In the genomic region with DNA sequence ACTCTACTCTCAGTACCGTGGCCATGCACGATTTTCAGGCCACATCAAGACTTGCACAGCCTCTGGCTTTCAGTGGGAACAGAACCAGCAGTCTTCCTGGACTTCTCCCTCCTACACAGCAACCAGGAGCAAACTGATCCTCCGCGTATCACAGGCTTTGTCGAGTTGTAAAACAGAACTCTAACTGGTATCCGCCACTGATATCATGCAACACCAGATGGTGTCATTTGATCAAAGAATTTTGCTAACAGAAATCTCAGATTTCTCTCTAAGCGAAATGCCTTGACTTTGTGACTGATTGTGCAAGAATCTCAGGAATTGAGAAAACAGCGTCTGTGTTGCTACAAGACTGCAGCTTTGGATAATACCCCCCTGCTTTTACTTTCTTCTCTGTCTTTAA, we compare ENCODE assay signal across 10 cellular contexts.
DNase-seq lines count a peak whose midpoint lies in the region; ATAC-seq and TF ChIP-seq lines count a peak whose summit lies in the region.
"Had no signal": no experiment of that assay in that cellular context is flagged by ENCODE, and none has a peak within 500 bp of the region (broad histone marks: within the 10 kb centered on the region; RNA-seq: fewer than 3 reads in every experiment).

No MANE protein-coding gene starts in this region.

- no peak overlapping the region for H3K9ac ChIP-seq in colonic mucosa (ENCODE audit: low read depth in 2 of 2, low read length in 2 of 2)
- H3K9ac ChIP-seq: BLaER1 treated with 17β-estradiol and CSF1 and Interleukin-3, amounts not matched to agents 10 nM and 100 nM had no signal

- no peaks in the 10 kb centered on the region for H3K27me3 ChIP-seq in colonic mucosa
- no peaks in the 10 kb centered on the region for H3K27me3 ChIP-seq in uterus
- H3K27me3 ChIP-seq: BLaER1 treated with 17β-estradiol and CSF1 and Interleukin-3, amounts not matched to agents 10 nM and 100 nM had no signal

- no peaks in the 10 kb centered on the region for H3K4me1 ChIP-seq in colonic mucosa
- H3K4me1 ChIP-seq in mesodermal cell (ENCODE audit: control insufficient read depth, insufficient read depth, low read length, poor library complexity, severe bottlenecking): peaks cover 15% of the 10 kb centered on the region
- H3K4me1 ChIP-seq in uterus: peaks cover 0 to 8% of the 10 kb centered on the region in 2 donors
- H3K4me1 ChIP-seq: BLaER1 treated with 17β-estradiol and CSF1 and Interleukin-3, amounts not matched to agents 10 nM and 100 nM had no signal

- DNase-seq in NOMO-1 treated with DMSO at 0.1 percent for 48 hours (lab: John Stamatoyannopoulos, UW; ENCODE audit: unreplicated experiment): peak; percentile 26
- DNase-seq in NOMO-1 treated with dmso at 0.1 percent for 144 hours (lab: John Stamatoyannopoulos, UW; ENCODE audit: unreplicated experiment): no peak
- no peak for DNase-seq in colonic mucosa
- peak; percentile 65 to 77 for DNase-seq in uterus
- no peak for DNase-seq in dermis blood vessel endothelial cell
- DNase-seq: NCI-H2029 treated with DMSO at 0.1 percent for 48 hours had no signal

- H3K4me3 ChIP-seq in colonic mucosa (no peak overlapping the region), mesodermal cell (ENCODE audit: extremely low read depth, insufficient read depth, low read length, poor library complexity, severe bottlenecking) (no peak overlapping the region), uterus (peak overlapping the region; percentile 4 to 15)
- H3K4me3 ChIP-seq: BLaER1 treated with 17β-estradiol and CSF1 and Interleukin-3, amounts not matched to agents 10 nM and 100 nM had no signal

- ATAC-seq in GM19452 (IDR thresholded peaks at IDR 0.05; ENCODE audit: unreplicated experiment) (no peak), GM18519 (IDR thresholded peaks at IDR 0.05; ENCODE audit: low FRiP score, unreplicated experiment) (no peak)

- peak overlapping the region; percentile 19 for H3K27ac ChIP-seq in colonic mucosa
- H3K27ac ChIP-seq in mesodermal cell (ENCODE audit: low read depth, low read length, severe bottlenecking): peak overlapping the region; percentile 84
- peak overlapping the region; percentile 80 to 90 for H3K27ac ChIP-seq in uterus
- H3K27ac ChIP-seq: BLaER1 treated with 17β-estradiol and CSF1 and Interleukin-3, amounts not matched to agents 10 nM and 100 nM had no signal

- WGBS in mesodermal cell (ENCODE audit: insufficient coverage in 2 of 2), 2 experiments: 47 to 69% methylated on average over 5 to 8 of the region's 8 CpGs

- no peak for TF ChIP-seq CTCF in colonic mucosa (IDR thresholded peaks at IDR 0.05)
- TF ChIP-seq CTCF in uterus (IDR thresholded peaks at IDR 0.05): peak; percentile 14 to 59 (median 44)

- no peaks in the 10 kb centered on the region for H3K36me3 ChIP-seq in colonic mucosa
- H3K36me3 ChIP-seq in mesodermal cell (ENCODE audit: control insufficient read depth, insufficient read depth, low read length): no peaks in the 10 kb centered on the region
- H3K36me3 ChIP-seq in uterus: no peaks in the 10 kb centered on the region
- H3K36me3 ChIP-seq: BLaER1 treated with 17β-estradiol and CSF1 and Interleukin-3, amounts not matched to agents 10 nM and 100 nM had no signal

- peak in 1 of 2 donors; percentile 10 for TF ChIP-seq POLR2A in uterus (IDR thresholded peaks at IDR 0.05)

- intact Hi-C loops in colonic mucosa (cut with DNase I) (no loop called here), uterus (cut with DNase I; ENCODE audit: low total_unique reads) (no loop called here)

- H3K9me3 ChIP-seq in colonic mucosa (no peaks in the 10 kb centered on the region), mesodermal cell (ENCODE audit: control insufficient read depth, low read length) (peaks cover 14% of the 10 kb centered on the region), uterus (no peaks in the 10 kb centered on the region)

Comparison
In these comparisons a context has a peak if more than half of its experiments do, and no peak if none do; other contexts are left out.
1. DNase-seq: peak in NOMO-1 treated with DMSO at 0.1 percent for 48 hours (single experiment) and uterus (2 of 2); none in NOMO-1 treated with dmso at 0.1 percent for 144 hours (single experiment), colonic mucosa (single experiment) and dermis blood vessel endothelial cell (single experiment).
2. H3K27ac ChIP-seq: peak in every context shown above with its lines; median percentile 85 in uterus; 84 in mesodermal cell; 19 in colonic mucosa.
3. H3K4me3 ChIP-seq: peak in uterus (2 of 2); none in colonic mucosa (single experiment) and mesodermal cell (single experiment).